Comparison of ENCODE assay signal across 8 cellular contexts in genomic region chr19:342801-343421, GRCh38. TPM values are rescaled to one million over a fixed set of nuclear protein-coding genes. Genes with fewer than 3 reads are reported as not detected.
DNase-seq lines count a peak whose midpoint lies in the region; ATAC-seq and TF ChIP-seq lines count a peak whose summit lies in the region.

No MANE protein-coding gene starts in this region.

- TF ChIP-seq CTCF in liver (IDR thresholded peaks at IDR 0.05; ENCODE audit: low read depth, low read length, missing input control): no peak
- no peak for TF ChIP-seq CTCF in testis (IDR thresholded peaks at IDR 0.05)

- intact Hi-C loops in testis (cut with DNase I; ENCODE audit: low total_unique reads): no loop called here

- ATAC-seq in HG03460 (IDR thresholded peaks at IDR 0.05; ENCODE audit: unreplicated experiment) (no peak), HG02623 (IDR thresholded peaks at IDR 0.05; ENCODE audit: unreplicated experiment) (no peak)

- H3K9ac ChIP-seq in NT2/D1 (ENCODE audit: insufficient read length, low read depth) (peak overlapping the region; percentile 59), liver (ENCODE audit: low read depth in 1 of 2, low read length in 2 of 2) (no peak overlapping the region)

- 82% methylated on average over 14 of the region's 14 CpGs for WGBS in liver
- 43 to 46% methylated on average over 9 to 14 of the region's 14 CpGs for WGBS in testis, 2 donors

- no peak for TF ChIP-seq POLR2A in testis (IDR thresholded peaks at IDR 0.05)

- H3K4me3 ChIP-seq in NT2/D1 (ENCODE audit: insufficient read length, low read depth) (peak overlapping the region; percentile 47), liver (ENCODE audit: low read depth in 1 of 3, low read length in 3 of 3) (no peak overlapping the region), testis (peak overlapping the region in 1 of 2 donors; percentile 76)

- H3K9me3 ChIP-seq in NT2/D1 (ENCODE audit: insufficient read depth, low read length): peaks cover 11% of the 10 kb centered on the region; the same call in 1 of the 2 replicates
- no peaks in the 10 kb centered on the region for H3K9me3 ChIP-seq in liver (ENCODE audit: control insufficient read depth in 4 of 4, low read length in 3 of 4)
- H3K9me3 ChIP-seq in testis: no peaks in the 10 kb centered on the region

- peak overlapping the region; percentile 5 to 20 for H3K27ac ChIP-seq in liver (ENCODE audit: low read depth in 1 of 2, low read length in 2 of 2)
- H3K27ac ChIP-seq in testis: no peak overlapping the region

- DNase-seq in EL: peak; percentile 94
- no peak for DNase-seq in NT2/D1 (ENCODE audit: low read depth, low spot score)
- peak; percentile 10 for DNase-seq in cerebellar cortex (ENCODE audit: low spot score)
- DNase-seq in testis: peak; percentile 50
- no peak for DNase-seq in D341Med (ENCODE audit: low spot score)

- TF ChIP-seq RAD21 in liver (IDR thresholded peaks at IDR 0.05): no peak

- H3K4me1 ChIP-seq in NT2/D1 (ENCODE audit: insufficient read depth, insufficient read length): peaks cover 22% of the 10 kb centered on the region
- H3K4me1 ChIP-seq in liver (ENCODE audit: control insufficient read depth in 4 of 4, insufficient read depth in 4 of 4, low read length in 3 of 4): peaks cover 0 to 18% (median 13%) of the 10 kb centered on the region in 4 donors
- H3K4me1 ChIP-seq in testis: peaks cover 17% of the 10 kb centered on the region

- H3K36me3 ChIP-seq in NT2/D1 (ENCODE audit: insufficient read depth, insufficient read length, low read length) (peaks cover 50% of the 10 kb centered on the region), liver (ENCODE audit: control insufficient read depth in 4 of 4, insufficient read depth in 3 of 4, low read depth in 1 of 4, low read length in 3 of 4) (peaks cover 0 to 1% (median 0%) of the 10 kb centered on the region in 4 donors), testis (ENCODE audit: low read depth, missing control alignments) (no peaks in the 10 kb centered on the region)

- H3K27me3 ChIP-seq in NT2/D1 (ENCODE audit: insufficient read depth, insufficient read length) (no peaks in the 10 kb centered on the region), liver (ENCODE audit: control insufficient read depth in 4 of 4, insufficient read depth in 4 of 4, low read length in 3 of 4) (no peaks in the 10 kb centered on the region), testis (no peaks in the 10 kb centered on the region)

TF ChIP-seq in liver, 16 proteins besides CTCF, POLR2A, EP300 and RAD21:
- TF ChIP-seq JUND (IDR thresholded peaks at IDR 0.05): peak in 1 of 2 donors; percentile 34
- no peak for TF ChIP-seq SP1 (IDR thresholded peaks at IDR 0.05)

RNA-seq across cellular contexts. Expression of gene MIER2, which starts 1.7 kb away (rescaled TPM):
- total RNA-seq in liver: 1 to 10 TPM; 3.5 to 3.9 TPM
- polyA plus RNA-seq in liver: 1 to 10 TPM; 2.7 to 4.1 TPM
- 10 to 100 TPM; 47.6 to 54.6 TPM for total RNA-seq in testis
- polyA plus RNA-seq in testis (ENCODE audit: insufficient read depth, low read depth, low replicate concordance): 64.0 TPM

RNA-seq across cellular contexts. Expression of gene PLPP2, which starts 51.7 kb away (rescaled TPM):
- 1 to 10 TPM in 1 of 2 donors, under 1 TPM in 1; 0.75 to 2.3 TPM for total RNA-seq in liver
- polyA plus RNA-seq in liver: 1 to 10 TPM; 1.7 to 5.9 TPM
- 10 to 100 TPM; 18.1 to 21.4 TPM for total RNA-seq in testis
- polyA plus RNA-seq in testis (ENCODE audit: insufficient read depth, low read depth, low replicate concordance): 12.0 TPM

Comparison
In these comparisons a context has a peak if more than half of its experiments do, and no peak if none do; other contexts are left out.
1. DNase-seq: peak in EL (single experiment), cerebellar cortex (single experiment) and testis (single experiment); none in NT2/D1 (single experiment) and D341Med (single experiment).
2. H3K27ac ChIP-seq: peak in liver (2 of 2); none in testis (0 of 2).
3. RNA of gene MIER2, which starts 1.7 kb away (total RNA-seq): 47.6 to 54.6 TPM in testis; 3.5 to 3.9 TPM in liver; every median in the first group is over 4 times any median in the second.
4. RNA of gene PLPP2, which starts 51.7 kb away (total RNA-seq): 18.1 to 21.4 TPM in testis; 0.75 to 2.3 TPM in liver; every median in the first group is over 4 times any median in the second.